In the genomic region with DNA sequence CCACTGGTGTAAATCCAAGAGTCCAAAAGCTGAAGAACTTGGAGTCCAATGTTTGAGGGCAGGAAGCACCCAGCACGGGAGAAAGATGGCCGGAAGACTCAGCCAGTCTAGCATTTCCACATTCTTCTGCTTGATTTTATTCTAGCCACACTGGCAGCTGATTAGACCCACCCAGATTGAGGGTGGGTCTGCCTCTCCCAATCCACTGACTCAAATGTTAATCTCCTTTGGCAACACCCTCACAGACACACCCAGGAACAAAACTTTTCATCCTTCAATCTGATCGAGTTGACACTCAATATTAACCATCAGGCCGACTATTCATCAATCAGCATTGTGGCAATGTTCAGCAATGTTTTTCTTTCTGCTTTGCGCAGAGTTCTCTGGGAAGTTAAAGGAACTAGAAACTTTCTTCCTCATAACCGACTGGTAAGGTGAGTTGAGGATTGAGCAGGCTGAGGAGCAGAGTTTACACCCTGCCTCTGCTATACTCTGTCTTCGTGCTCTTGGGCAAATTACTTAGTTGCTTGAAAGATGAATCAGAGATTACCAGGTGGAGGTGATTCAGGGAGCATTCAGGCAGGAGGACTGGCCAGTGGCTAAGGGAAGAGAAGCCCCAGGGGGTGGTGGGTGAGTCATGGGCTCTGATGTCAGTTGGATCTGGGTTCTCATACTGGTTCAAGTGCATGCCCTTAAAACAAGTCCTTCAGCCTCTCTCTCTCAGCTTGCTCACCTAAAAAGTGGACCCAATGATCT, we compare ENCODE assay signal across 10 cellular contexts. TPM values are rescaled to one million over a fixed set of nuclear protein-coding genes. Genes with fewer than 3 reads are reported as not detected.
DNase-seq lines count a peak whose midpoint lies in the region; ATAC-seq and TF ChIP-seq lines count a peak whose summit lies in the region.
"Had no signal": no experiment of that assay in that cellular context is flagged by ENCODE, and none has a peak within 500 bp of the region (broad histone marks: within the 10 kb centered on the region; RNA-seq: fewer than 3 reads in every experiment).

No MANE protein-coding gene starts in this region.

- no peaks in the 10 kb centered on the region for H3K27me3 Mint-ChIP-seq in MCF 10A (ENCODE audit: insufficient read depth, unreplicated experiment)
- H3K27me3 Mint-ChIP-seq in CD14-positive monocyte (ENCODE audit: low read depth in 3 of 3) = peaks cover 0 to 4% (median 1%) of the 10 kb centered on the region in 3 donors

- TF ChIP-seq POLR2A in breast epithelium (IDR thresholded peaks at IDR 0.05) (no peak), suprapubic skin (IDR thresholded peaks at IDR 0.05) (no peak)

- no peak overlapping the region for H3K27ac ChIP-seq in breast epithelium
- peak overlapping the region; percentile 56 for H3K27ac ChIP-seq in suprapubic skin
- H3K27ac ChIP-seq: thyroid gland had no signal

- no peaks in the 10 kb centered on the region for H3K4me1 ChIP-seq in breast epithelium
- H3K4me1 ChIP-seq in suprapubic skin = peaks cover 22% of the 10 kb centered on the region
- H3K4me1 ChIP-seq in mucosa of descending colon (ENCODE audit: low read depth) = no peaks in the 10 kb centered on the region
- H3K4me1 ChIP-seq: thyroid gland had no signal

- H3K27me3 ChIP-seq in breast epithelium (no peaks in the 10 kb centered on the region), suprapubic skin (no peaks in the 10 kb centered on the region)
- H3K27me3 ChIP-seq: thyroid gland had no signal

- TSS peak; percentile 39 for BruUV-seq in MCF 10A (replicated peaks; lab: Mats Ljungman, UMichigan)

- no peak for ATAC-seq in mucosa of descending colon

- peak; percentile 96 for DNase-seq in MCF 10A (ENCODE audit: unreplicated experiment)
- no peak for DNase-seq in breast epithelium (ENCODE audit: low spot score in 2 of 2)
- DNase-seq in SW480 (ENCODE audit: low spot score) = peak; percentile 68
- DNase-seq in fibroblast of the aortic adventitia (ENCODE audit: low read depth) = peak; percentile 19
- no peak for DNase-seq in suprapubic skin (ENCODE audit: low spot score in 2 of 2)
- no peak for DNase-seq in mucosa of descending colon
- DNase-seq in dedifferentiated amniotic fluid mesenchymal stem cell (ENCODE audit: extremely low spot score) = no peak
- DNase-seq in CD14-positive monocyte (ENCODE audit: low spot score) = no peak
- DNase-seq: left cardiac atrium, thyroid gland had no signal

- TF ChIP-seq EP300 in suprapubic skin (IDR thresholded peaks at IDR 0.05) = no peak

- H3K9me3 ChIP-seq in breast epithelium = no peaks in the 10 kb centered on the region
- no peaks in the 10 kb centered on the region for H3K9me3 ChIP-seq in suprapubic skin
- no peaks in the 10 kb centered on the region for H3K9me3 ChIP-seq in mucosa of descending colon
- H3K9me3 ChIP-seq: thyroid gland had no signal

- H3K4me3 ChIP-seq in breast epithelium = no peak overlapping the region
- no peak overlapping the region for H3K4me3 ChIP-seq in fibroblast of the aortic adventitia (ENCODE audit: low read depth, low read length)
- no peak overlapping the region for H3K4me3 ChIP-seq in suprapubic skin
- H3K4me3 ChIP-seq in mucosa of descending colon = no peak overlapping the region
- H3K4me3 ChIP-seq: thyroid gland had no signal

- peak overlapping the region; percentile 84 for H3K27ac Mint-ChIP-seq in MCF 10A (ENCODE audit: low read depth, unreplicated experiment)
- H3K27ac Mint-ChIP-seq in CD14-positive monocyte = no peak overlapping the region

- H3K36me3 Mint-ChIP-seq in MCF 10A (ENCODE audit: insufficient read depth, unreplicated experiment) (no peaks in the 10 kb centered on the region), CD14-positive monocyte (no peaks in the 10 kb centered on the region)

- no peaks in the 10 kb centered on the region for H3K9me3 Mint-ChIP-seq in MCF 10A (ENCODE audit: unreplicated experiment)
- peaks cover 0 to 2% (median 0%) of the 10 kb centered on the region in 7 donors for H3K9me3 Mint-ChIP-seq in CD14-positive monocyte

- intact Hi-C loops in MCF 10A (cut with micrococcal nuclease) (no loop called here), breast epithelium (cut with DNase I; ENCODE audit: low total_unique reads) (no loop called here), mucosa of descending colon (cut with DNase I, micrococcal nuclease) (no loop called here), CD14-positive monocyte (cut with micrococcal nuclease) (no loop called here)

- H3K4me1 Mint-ChIP-seq in MCF 10A (ENCODE audit: insufficient read depth, unreplicated experiment) (peaks cover 34% of the 10 kb centered on the region), CD14-positive monocyte (peaks cover 8% of the 10 kb centered on the region)

- CTCF ChIA-PET in MCF 10A (lab: Yijun Ruan, JAX) = interaction anchor here (0.7 to 1.9 kb wide), 4 partner anchors 18 to 345 kb away, joined by 3 to 4 read pairs (median 3); a partner anchor contains a TSS

- WGBS in suprapubic skin = 44% methylated on average over 7 of the region's 7 CpGs

- H3K4me3 Mint-ChIP-seq in MCF 10A (ENCODE audit: unreplicated experiment) (peak overlapping the region; percentile 58), CD14-positive monocyte (no peak overlapping the region)

- H3K36me3 ChIP-seq in breast epithelium (no peaks in the 10 kb centered on the region), suprapubic skin (no peaks in the 10 kb centered on the region), mucosa of descending colon (ENCODE audit: low read depth) (no peaks in the 10 kb centered on the region)
- H3K36me3 ChIP-seq: thyroid gland had no signal

- TF ChIP-seq CTCF in MCF 10A (IDR thresholded peaks at IDR 0.05; ENCODE audit: unreplicated experiment) (no peak), breast epithelium (IDR thresholded peaks at IDR 0.05) (no peak), fibroblast of the aortic adventitia (IDR thresholded peaks at IDR 0.05; ENCODE audit: insufficient read depth, low read length) (no peak), suprapubic skin (IDR thresholded peaks at IDR 0.05) (no peak), mucosa of descending colon (IDR thresholded peaks at IDR 0.05) (no peak), CD14-positive monocyte (IDR thresholded peaks at IDR 0.05) (no peak)

- POLR2A ChIA-PET in MCF 10A (lab: Yijun Ruan, JAX) = interaction anchor here (0.5 to 1.5 kb wide), 5 partner anchors 12 to 36 kb away, joined by 3 to 5 read pairs (median 3); no protein-coding TSS in a partner anchor

RNA-seq across cellular contexts. Expression of a gene that starts 28.2 kb away (rescaled TPM):
- total RNA-seq in MCF 10A (2022) (75.9 and 76.4 TPM in 2 replicates), breast epithelium (10 to 100 TPM; 42.0 to 53.9 (median 43.0) TPM), fibroblast of the aortic adventitia (ENCODE audit: low replicate concordance) (34.0 and 49.7 TPM in 2 replicates), suprapubic skin (10 to 100 TPM; 53.1 to 62.0 (median 56.2) TPM), mucosa of descending colon (10 to 100 TPM; 50.8 to 79.6 (median 56.1) TPM)
- polyA plus RNA-seq in CD14-positive monocyte = 10 to 100 TPM; 11.4 to 21.2 TPM

Comparison
In these comparisons a context has a peak if more than half of its experiments do, and no peak if none do; other contexts are left out.
1. DNase-seq: peak in MCF 10A (single experiment), SW480 (single experiment) and fibroblast of the aortic adventitia (single experiment); none in breast epithelium (0 of 2), suprapubic skin (0 of 2), mucosa of descending colon (0 of 3), dedifferentiated amniotic fluid mesenchymal stem cell (single experiment) and CD14-positive monocyte (single experiment).